Comparison of ENCODE assay signal across 8 cellular contexts in genomic region chr19:45507864-45508680, GRCh38. TPM values are rescaled to one million over a fixed set of nuclear protein-coding genes. Genes with fewer than 3 reads are reported as not detected.
DNase-seq lines count a peak whose midpoint lies in the region; TF ChIP-seq lines count a peak whose summit lies in the region.

No MANE protein-coding gene starts in this region.

- peak overlapping the region in 1 of 2 experiments; percentile 52 for H3K4ac ChIP-seq in mesenchymal stem cell (ENCODE audit: low read depth in 1 of 2, low read length in 2 of 2)

- H3K27ac ChIP-seq in duodenal mucosa (ENCODE audit: low read depth, low read length), result peak overlapping the region; percentile 96
- H3K27ac ChIP-seq in mesenchymal stem cell (ENCODE audit: low read length, poor library complexity, severe bottlenecking), result peak overlapping the region; percentile 84
- peak overlapping the region; percentile 98 for H3K27ac ChIP-seq in thymus (ENCODE audit: low read depth)

- no peak overlapping the region for H2BK15ac ChIP-seq in mesenchymal stem cell (ENCODE audit: low read depth, poor library complexity, severe bottlenecking)

- 0% methylated on average over 17 of the region's 44 CpGs for WGBS in mesenchymal stem cell
- WGBS in thymus, result under 1% methylated on average over 44 of the region's 44 CpGs

- peak overlapping the region; percentile 75 for H2BK5ac ChIP-seq in mesenchymal stem cell (ENCODE audit: low read depth, low read length, poor library complexity, severe bottlenecking)

- peak overlapping the region in 1 of 2 experiments; percentile 90 for H3K14ac ChIP-seq in mesenchymal stem cell (ENCODE audit: low read length in 2 of 2)

- no peak overlapping the region for H2AFZ ChIP-seq in mesenchymal stem cell (ENCODE audit: low read depth, low read length)

- H3K4me3 ChIP-seq in HFF-Myc (replicated peaks; ENCODE audit: low read depth, low read length), result peak overlapping the region; percentile 99
- H3K4me3 ChIP-seq in duodenal mucosa (ENCODE audit: low read depth in 1 of 2, low read length in 2 of 2), result peak overlapping the region; percentile 95 to 98
- H3K4me3 ChIP-seq in mesenchymal stem cell (ENCODE audit: insufficient read depth in 1 of 2, low read depth in 1 of 2, low read length in 2 of 2), result peak overlapping the region; percentile 80 to 88
- peak overlapping the region; percentile 83 for H3K4me3 ChIP-seq in thymus (ENCODE audit: low read length)

- H3K18ac ChIP-seq in mesenchymal stem cell (ENCODE audit: low read depth in 1 of 2, low read length in 2 of 2), result peak overlapping the region; percentile 25 to 89

- H3K9me3 ChIP-seq in duodenal mucosa (ENCODE audit: control insufficient read depth in 1 of 2, low read length in 2 of 2), result no peaks in the 10 kb centered on the region
- H3K9me3 ChIP-seq in mesenchymal stem cell (ENCODE audit: control insufficient read depth, low read length), result no peaks in the 10 kb centered on the region
- no peaks in the 10 kb centered on the region for H3K9me3 ChIP-seq in thymus (ENCODE audit: control insufficient read depth)

- H3K27me3 ChIP-seq in duodenal mucosa (ENCODE audit: control insufficient read depth in 1 of 2, insufficient read depth in 2 of 2, low read length in 2 of 2) (no peaks in the 10 kb centered on the region), mesenchymal stem cell (ENCODE audit: control insufficient read depth in 1 of 2, insufficient read depth in 1 of 2, low read length in 2 of 2) (no peaks in the 10 kb centered on the region), thymus (ENCODE audit: control insufficient read depth, insufficient read depth) (no peaks in the 10 kb centered on the region)

- TF ChIP-seq CTCF in HFF-Myc (IDR thresholded peaks at IDR 0.05; ENCODE audit: low read depth, low read length, missing control alignments), result no peak

- no peak overlapping the region for H4K8ac ChIP-seq in mesenchymal stem cell (ENCODE audit: low read length)

- DNase-seq in AG08395 (ENCODE audit: low spot score) (peak; percentile 37), HFF-Myc (ENCODE audit: extremely low read depth, low read depth) (no peak), UCSD-AML1 (lab: John Stamatoyannopoulos, UW; ENCODE audit: unreplicated experiment) (peak; percentile 50), mesenchymal stem cell (peak; percentile 28), LoVo (ENCODE audit: low spot score) (no peak), KG1 (lab: John Stamatoyannopoulos, UW) (no peak)

- H2BK12ac ChIP-seq in mesenchymal stem cell (ENCODE audit: low read length in 2 of 2), result peak overlapping the region in 1 of 2 experiments; percentile 2

- peak overlapping the region; percentile 93 for H2BK120ac ChIP-seq in mesenchymal stem cell (ENCODE audit: low read depth, low read length)

- H3K23ac ChIP-seq in mesenchymal stem cell (ENCODE audit: low read length in 2 of 2), result no peak overlapping the region

- H3K36me3 ChIP-seq in duodenal mucosa (ENCODE audit: control insufficient read depth in 1 of 2, insufficient read depth in 2 of 2, low read length in 2 of 2) (peaks cover 0 to 4% of the 10 kb centered on the region in 2 donors), mesenchymal stem cell (ENCODE audit: control insufficient read depth in 1 of 2, insufficient read depth in 2 of 2, low read depth in 1 of 2, low read length in 2 of 2) (peaks cover 0 to 2% of the 10 kb centered on the region in 2 experiments), thymus (ENCODE audit: control insufficient read depth, insufficient read depth) (peaks cover 3% of the 10 kb centered on the region)

- H3K4me2 ChIP-seq in mesenchymal stem cell (ENCODE audit: low read length, poor library complexity, severe bottlenecking), result peak overlapping the region; percentile 72

- no peak overlapping the region for H2AK5ac ChIP-seq in mesenchymal stem cell (ENCODE audit: low read length, severe bottlenecking)

- H3K79me1 ChIP-seq in mesenchymal stem cell (replicated peaks; ENCODE audit: low read length, poor library complexity, severe bottlenecking), result peaks cover 2% of the 10 kb centered on the region

- H3K4me1 ChIP-seq in duodenal mucosa (ENCODE audit: control insufficient read depth in 1 of 2, insufficient read depth in 2 of 2, low read length in 2 of 2) (peaks cover 16 to 31% of the 10 kb centered on the region in 2 donors), mesenchymal stem cell (ENCODE audit: control insufficient read depth, insufficient read depth, low read depth, low read length) (peaks cover 13% of the 10 kb centered on the region), thymus (ENCODE audit: control insufficient read depth, insufficient read depth, low read length) (peaks cover 13% of the 10 kb centered on the region)

- peak overlapping the region; percentile 98 to 100 for H3K9ac ChIP-seq in duodenal mucosa (ENCODE audit: low read depth in 1 of 2, low read length in 2 of 2)
- peak overlapping the region; percentile 90 for H3K9ac ChIP-seq in mesenchymal stem cell (ENCODE audit: low read length)

- H4K91ac ChIP-seq in mesenchymal stem cell (ENCODE audit: low read length), result no peak overlapping the region

RNA-seq across cellular contexts. Expression of gene VASP, which starts 0.8 kb away (rescaled TPM):
- 106 TPM for polyA plus RNA-seq in mesenchymal stem cell (2013, experiment 1 of 2)
- polyA plus RNA-seq in mesenchymal stem cell (2013, experiment 2 of 2), result 104 TPM
- polyA plus RNA-seq in thymus, result 138 TPM

RNA-seq across cellular contexts. Expression of gene PPM1N, which starts 9.8 kb away (rescaled TPM):
- 2.3 TPM for polyA plus RNA-seq in mesenchymal stem cell (2013, experiment 1 of 2)
- 2.1 TPM for polyA plus RNA-seq in mesenchymal stem cell (2013, experiment 2 of 2)
- 4.0 TPM for polyA plus RNA-seq in thymus

RNA-seq across cellular contexts. Expression of gene RTN2, which starts 11.2 kb away (rescaled TPM):
- polyA plus RNA-seq in mesenchymal stem cell (2013, experiment 1 of 2), result 30.0 TPM
- polyA plus RNA-seq in mesenchymal stem cell (2013, experiment 2 of 2), result 31.0 TPM
- 5.0 TPM for polyA plus RNA-seq in thymus

RNA-seq across cellular contexts. Expression of gene FOSB, which starts 40.3 kb away (rescaled TPM):
- 167 TPM for polyA plus RNA-seq in mesenchymal stem cell (2013, experiment 1 of 2)
- 130 TPM for polyA plus RNA-seq in mesenchymal stem cell (2013, experiment 2 of 2)
- polyA plus RNA-seq in thymus, result 7.1 TPM

Comparison
In these comparisons a context has a peak if more than half of its experiments do, and no peak if none do; other contexts are left out.
1. DNase-seq: peak in AG08395 (single experiment), UCSD-AML1 (single experiment) and mesenchymal stem cell (single experiment); none in HFF-Myc (single experiment), LoVo (single experiment) and KG1 (single experiment).
2. Peak in every context shown above with its lines, with median percentiles within 50 percentile points of each other: H3K4me3 ChIP-seq and H3K27ac ChIP-seq.